8 cellular contexts compared by ENCODE assay signal in genomic region chr15:81265944-81266775, GRCh38. TPM values are rescaled to one million over a fixed set of nuclear protein-coding genes. Genes with fewer than 3 reads are reported as not detected.
DNase-seq lines count a peak whose midpoint lies in the region; ATAC-seq and TF ChIP-seq lines count a peak whose summit lies in the region.

No MANE protein-coding gene starts in this region.

- TF ChIP-seq CTCF in KMS-11 (conservative IDR thresholded peaks at IDR 0.05; ENCODE audit: low read depth, low read length) (peak; percentile 83), PC-3 (conservative IDR thresholded peaks at IDR 0.05; ENCODE audit: low read depth, low read length) (peak; percentile 74), fibroblast of lung (conservative IDR thresholded peaks at IDR 0.05 in 1 of 2, IDR thresholded peaks at IDR 0.05 in 1 of 2; ENCODE audit: low read depth in 1 of 2, low read length in 2 of 2) (peak; percentile 93 to 96), nephron progenitor cell (IDR thresholded peaks at IDR 0.05) (peak; percentile 72)

- H3K9me2 ChIP-seq in GM23248 (ENCODE audit: insufficient read depth) (no peaks in the 10 kb centered on the region), PC-3 (replicated peaks; ENCODE audit: low read length) (no peaks in the 10 kb centered on the region)

- peak overlapping the region; percentile 81 for H3K4me2 ChIP-seq in GM23248 (ENCODE audit: unreplicated experiment)
- peak overlapping the region; percentile 88 for H3K4me2 ChIP-seq in KMS-11
- H3K4me2 ChIP-seq in PC-3 (ENCODE audit: low read length), result peak overlapping the region; percentile 78
- peak overlapping the region; percentile 77 for H3K4me2 ChIP-seq in fibroblast of lung (ENCODE audit: extremely low read depth, insufficient read depth, low read length)

- peak; percentile 97 for ATAC-seq in PC-3
- peak; percentile 87 for ATAC-seq in stimulated activated naive CD8-positive, alpha-beta T cell treated with anti-CD3 and anti-CD28 coated beads, Interleukin-15, Interleukin-2, amounts not matched to agents 100 U/mL and 50 U/mL, for 24 hours

- no TSS peak for BruUV-seq in PC-3 (replicated peaks; lab: Mats Ljungman, UMichigan)

- H3F3A ChIP-seq in GM23248 (ENCODE audit: insufficient read depth) (no peaks in the 10 kb centered on the region), PC-3 (ENCODE audit: low read length, unreplicated experiment) (no peaks in the 10 kb centered on the region)

- WGBS in GM23248 (ENCODE audit: low coverage in 1 of 2, low lambda C conversion rate in 2 of 2, missing lambda C conversion rate in 2 of 2), 2 experiments, result 5 to 8% methylated on average over 14 of the region's 14 CpGs

- H3K9me3 ChIP-seq in GM23248 (ENCODE audit: low read depth) (no peaks in the 10 kb centered on the region), PC-3 (ENCODE audit: low read length) (no peaks in the 10 kb centered on the region), fibroblast of lung (ENCODE audit: control insufficient read depth, insufficient read depth, low read depth, low read length) (no peaks in the 10 kb centered on the region)

- H3K4me1 Mint-ChIP-seq in nephron progenitor cell, result peaks cover 19% of the 10 kb centered on the region

- peak overlapping the region; percentile 74 for H3K4me3 Mint-ChIP-seq in nephron progenitor cell

- H3K4me3 ChIP-seq in GM23248 (peak overlapping the region; percentile 59), KMS-11 (IDR thresholded peaks at IDR 0.05; ENCODE audit: insufficient read depth, low read depth, low read length) (no peak overlapping the region), PC-3 (ENCODE audit: low read length) (peak overlapping the region; percentile 40; the same call in 1 of the 2 replicates), fibroblast of lung (replicated peaks in 1 of 4; ENCODE audit: control extremely low read depth in 1 of 4, insufficient read depth in 1 of 4, low read depth in 3 of 4, low read length in 4 of 4) (peak overlapping the region in 1 of 4 experiments; percentile 20)

- no peak overlapping the region for H3K27ac Mint-ChIP-seq in nephron progenitor cell

- H4K20me1 ChIP-seq in GM23248 (ENCODE audit: insufficient read depth) (no peaks in the 10 kb centered on the region), KMS-11 (ENCODE audit: insufficient read depth) (no peaks in the 10 kb centered on the region), PC-3 (ENCODE audit: low read length) (no peaks in the 10 kb centered on the region), fibroblast of lung (ENCODE audit: control insufficient read depth, extremely low read depth, insufficient read depth, low read length) (no peaks in the 10 kb centered on the region)

- POLR2A ChIA-PET in PC-3 (lab: Charles Lee; ENCODE audit: unreplicated experiment), result no interaction called here

- peak overlapping the region; percentile 33 for H3K9ac ChIP-seq in GM23248
- peak overlapping the region; percentile 72 for H3K9ac ChIP-seq in KMS-11
- 0 out of 2 replicates have a peak overlapping the region, but pooled peaks have one; percentile 16 for H3K9ac ChIP-seq in PC-3 (ENCODE audit: low read length)
- no peak overlapping the region for H3K9ac ChIP-seq in fibroblast of lung (ENCODE audit: insufficient read depth, low read length)

- H3K4me1 ChIP-seq in GM23248 (ENCODE audit: insufficient read depth), result peaks cover 21% of the 10 kb centered on the region
- H3K4me1 ChIP-seq in KMS-11 (ENCODE audit: low read depth, poor library complexity, severe bottlenecking), result peaks cover 18% of the 10 kb centered on the region
- peaks cover 5% of the 10 kb centered on the region for H3K4me1 ChIP-seq in PC-3 (ENCODE audit: insufficient read depth, low read length)
- peaks cover 4% of the 10 kb centered on the region for H3K4me1 ChIP-seq in fibroblast of lung (ENCODE audit: control insufficient read depth, extremely low read depth, insufficient read depth, low read length)

- CTCF ChIA-PET in PC-3 (lab: Charles Lee), result interaction anchor here (0.5 to 2.1 kb wide), 21 partner anchors 14 to 1028 kb away, joined by 3 to 40 read pairs (median 4); no protein-coding TSS in a partner anchor

- H3K27me3 Mint-ChIP-seq in nephron progenitor cell (ENCODE audit: low read depth, poor library complexity), result peaks cover 6% of the 10 kb centered on the region

- no peaks in the 10 kb centered on the region for H3K9me3 Mint-ChIP-seq in nephron progenitor cell

- DNase-seq in Daoy (ENCODE audit: low read depth) (peak; percentile 85), GM23248 (peak; percentile 90), PC-3 (peak; percentile 81), fibroblast of lung (ENCODE audit: low read depth in 2 of 2) (peak; percentile 61 to 82), nephron progenitor cell (peak; percentile 90)
- DNase-seq in activated T-cell treated with anti-CD3 and anti-CD28 coated beads, Interleukin-2, amount 50 U/mL, for 1 hour, result peak; percentile 82
- DNase-seq in stimulated activated naive CD8-positive, alpha-beta T cell treated with anti-CD3 and anti-CD28 coated beads, Interleukin-15, Interleukin-2, amounts not matched to agents 100 U/mL and 50 U/mL, for 24 hours, result peak; percentile 88

- H3K27ac ChIP-seq in GM23248 (no peak overlapping the region), KMS-11 (peak overlapping the region; percentile 64), PC-3 (ENCODE audit: low read length) (no peak overlapping the region), fibroblast of lung (ENCODE audit: insufficient read depth, low read length) (no peak overlapping the region)

- H3K79me2 ChIP-seq in GM23248 (ENCODE audit: insufficient read depth) (no peaks in the 10 kb centered on the region), KMS-11 (ENCODE audit: insufficient read depth, low read depth) (no peaks in the 10 kb centered on the region), PC-3 (ENCODE audit: low read length) (no peaks in the 10 kb centered on the region), fibroblast of lung (ENCODE audit: control insufficient read depth, insufficient read depth, low read length) (no peaks in the 10 kb centered on the region)

- H3K27me3 ChIP-seq in GM23248 (replicated peaks; ENCODE audit: insufficient read depth) (no peaks in the 10 kb centered on the region), KMS-11 (ENCODE audit: insufficient read depth, low read depth) (no peaks in the 10 kb centered on the region), PC-3 (ENCODE audit: low read length) (peaks cover 11% of the 10 kb centered on the region), fibroblast of lung (ENCODE audit: control insufficient read depth, insufficient read depth, low read length) (no peaks in the 10 kb centered on the region)

- H3K36me3 Mint-ChIP-seq in nephron progenitor cell (ENCODE audit: low read depth), result no peaks in the 10 kb centered on the region

- H2AFZ ChIP-seq in GM23248 (peak overlapping the region; percentile 82), KMS-11 (ENCODE audit: low read depth) (peak overlapping the region; percentile 97), PC-3 (ENCODE audit: low read length) (peak overlapping the region; percentile 91), fibroblast of lung (ENCODE audit: low read length) (no peak overlapping the region)

- H3K36me3 ChIP-seq in GM23248 (ENCODE audit: low read depth), result no peaks in the 10 kb centered on the region
- H3K36me3 ChIP-seq in KMS-11 (ENCODE audit: insufficient read depth), result no peaks in the 10 kb centered on the region
- no peaks in the 10 kb centered on the region for H3K36me3 ChIP-seq in PC-3 (ENCODE audit: low read depth, low read length)
- H3K36me3 ChIP-seq in fibroblast of lung (ENCODE audit: control insufficient read depth, insufficient read depth, low read length), result no peaks in the 10 kb centered on the region

- in situ Hi-C loops in GM23248 (cut with MboI), result loop anchor here (5.0 to 10.0 kb wide), 2 partner anchors 159 to 291 kb away; no protein-coding TSS in a partner anchor

- intact Hi-C loops in PC-3 (cut with micrococcal nuclease), result loop anchor here (1.0 to 10.0 kb wide), 3 partner anchors 111 to 261 kb away; partner anchors contain the start of gene TLNRD1

RNA-seq across cellular contexts. Expression of gene STARD5, which starts 57.8 kb away (rescaled TPM):
- total RNA-seq in Daoy (2014; rRNA removed; shearing (Covaris generic)), result 1.7 TPM in 1 of 2 replicates, not detected in the other
- total RNA-seq in GM23248 (2014; rRNA removed; shearing (Covaris generic)), result 7.2 and 9.6 TPM in 2 replicates
- polyA plus RNA-seq in GM23248 (2016; fragmentation: Nextera tagmentation; extraction: Ambion mirVana) (11.8 and 12.1 TPM in 2 replicates), fibroblast of lung (20.1 and 21.4 TPM in 2 replicates)
- total RNA-seq in PC-3 (2014; rRNA removed) (3.3 and 5.9 TPM in 2 replicates), fibroblast of lung (8.2 and 14.9 TPM in 2 replicates)
- 9.5 and 11.1 TPM in 2 replicates for polyA plus RNA-seq in fibroblast of lung (2012)
- 16.5 and 32.6 TPM in 2 replicates for polyA minus RNA-seq in fibroblast of lung (ENCODE audit: low replicate concordance)
